Comparison of ENCODE assay signal across 17 cellular contexts in the genomic region with DNA sequence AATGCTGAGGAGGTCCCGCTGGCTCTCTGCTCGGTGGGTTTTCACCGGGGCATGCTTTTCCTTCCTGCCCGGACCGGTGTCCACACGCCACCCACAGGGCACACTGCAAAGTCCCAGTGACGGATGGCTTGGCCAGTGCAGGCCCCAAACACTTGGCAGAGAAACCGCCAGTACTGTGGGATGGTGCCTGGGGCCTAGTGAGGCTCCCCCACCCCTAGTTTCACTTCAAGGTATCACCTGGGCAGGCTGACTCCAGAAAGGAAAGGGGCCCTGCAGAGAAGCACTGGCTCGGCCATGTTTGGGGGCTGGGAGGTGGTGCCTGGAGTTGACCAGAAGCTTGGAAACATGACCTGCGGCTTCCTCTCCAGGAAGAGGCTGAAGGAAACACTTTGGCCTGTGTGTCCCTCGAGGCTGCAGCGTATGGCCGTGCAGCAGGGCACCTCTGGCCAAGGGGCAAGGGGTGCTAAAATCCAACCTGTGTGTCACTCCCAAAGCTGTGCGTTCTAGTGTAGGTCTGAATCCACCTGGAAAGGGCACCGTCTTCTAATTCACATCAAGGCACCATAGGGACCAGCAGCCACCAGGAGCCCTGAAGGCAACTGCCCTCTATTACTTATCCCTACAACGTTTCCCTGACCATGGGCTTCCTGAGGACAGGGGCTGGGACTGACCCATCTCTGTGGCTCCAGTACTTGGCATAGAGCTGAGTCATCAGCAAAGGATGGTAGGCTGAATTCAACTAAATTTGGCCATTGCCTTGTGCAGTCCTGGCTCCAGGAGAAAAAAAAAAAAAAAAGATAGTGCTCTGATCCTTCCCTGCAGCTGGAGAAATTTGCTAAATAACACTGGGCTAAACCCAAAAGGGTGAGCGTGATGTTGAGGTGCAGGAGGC. TPM values are rescaled to one million over a fixed set of nuclear protein-coding genes. Genes with fewer than 3 reads are reported as not detected.
DNase-seq lines count a peak whose midpoint lies in the region; ATAC-seq and TF ChIP-seq lines count a peak whose summit lies in the region.
"Had no signal": no experiment of that assay in that cellular context is flagged by ENCODE, and none has a peak within 500 bp of the region (broad histone marks: within the 10 kb centered on the region; RNA-seq: fewer than 3 reads in every experiment).

No MANE protein-coding gene starts in this region.

- H3K27me3 Mint-ChIP-seq in naive thymus-derived CD4-positive, alpha-beta T cell = peaks cover 0 to 2% (median 0%) of the 10 kb centered on the region in 5 donors

- no peak for TF ChIP-seq POLR2A in HCT116 (IDR thresholded peaks at IDR 0.05; ENCODE audit: borderline replicate concordance, extremely low read depth, insufficient read depth, insufficient read length)

- TSS peak; percentile 9 for BruUV-seq in HCT116 (replicated peaks; lab: Mats Ljungman, UMichigan)

- peaks cover 14% of the 10 kb centered on the region; the same call in 1 of the 2 replicates for H3K36me3 ChIP-seq in BE2C
- H3K36me3 ChIP-seq in HCT116 (ENCODE audit: control insufficient read depth in 1 of 2, insufficient read depth in 2 of 2, low read length in 2 of 2) = no peaks in the 10 kb centered on the region
- H3K36me3 ChIP-seq in naive thymus-derived CD4-positive, alpha-beta T cell (ENCODE audit: control insufficient read depth in 2 of 3, insufficient read depth in 3 of 3, low read length in 3 of 3) = peaks cover 0 to 19% (median 0%) of the 10 kb centered on the region in 3 experiments

- POLR2A ChIA-PET in HCT116 (lab: Charles Lee) = no interaction called here
- POLR2A ChIA-PET in naive thymus-derived CD4-positive, alpha-beta T cell (lab: Charles Lee) = interaction anchor here (1.1 to 4.6 kb wide), 3 partner anchors 11 to 137 kb away, joined by 3 to 104 read pairs (median 4); no protein-coding TSS in a partner anchor

- no peaks in the 10 kb centered on the region for H3K27me3 ChIP-seq in BE2C
- H3K27me3 ChIP-seq in HCT116 (ENCODE audit: insufficient read depth, low read length) = no peaks in the 10 kb centered on the region
- H3K27me3 ChIP-seq in naive thymus-derived CD4-positive, alpha-beta T cell (ENCODE audit: control insufficient read depth in 2 of 2, insufficient read depth in 2 of 2, low read length in 2 of 2) = no peaks in the 10 kb centered on the region

- no peak overlapping the region for H3K9ac ChIP-seq in HCT116 (ENCODE audit: low read length)

- H3K4me3 ChIP-seq in BE2C (ENCODE audit: low read depth, low read length) = no peak overlapping the region
- no peak overlapping the region for H3K4me3 ChIP-seq in HCT116 (replicated peaks in 1 of 2; ENCODE audit: low read depth in 1 of 2, low read length in 2 of 2)
- no peak overlapping the region for H3K4me3 ChIP-seq in naive thymus-derived CD4-positive, alpha-beta T cell (ENCODE audit: low read length)

- peaks cover 26 to 62% (median 52%) of the 10 kb centered on the region in 7 donors for H3K4me1 Mint-ChIP-seq in naive thymus-derived CD4-positive, alpha-beta T cell

- no peaks in the 10 kb centered on the region for H3K9me2 ChIP-seq in HCT116 (ENCODE audit: insufficient read depth)

- RAD21 ChIA-PET in HCT116 (lab: Charles Lee; ENCODE audit: low non-redundant PET in 1 of 2, low total read pairs in 2 of 2, uncharacterized antibody in 2 of 2, unreplicated experiment in 2 of 2) = no interaction called here

- CTCF ChIA-PET in HCT116 (lab: Charles Lee) = interaction anchor here (1.3 kb wide), 1 partner anchor 15 kb away, joined by 4 read pairs; no protein-coding TSS in a partner anchor
- CTCF ChIA-PET in naive thymus-derived CD4-positive, alpha-beta T cell (lab: Charles Lee) = interaction anchor here (1.2 to 5.3 kb wide), 4 partner anchors 8 to 120 kb away, joined by 3 to 45 read pairs (median 16); no protein-coding TSS in a partner anchor

- H4K20me1 ChIP-seq in HCT116 (ENCODE audit: insufficient read depth) = no peaks in the 10 kb centered on the region

- no peak for TF ChIP-seq CTCF in BE2C (IDR thresholded peaks at IDR 0.05; ENCODE audit: low read depth, low read length)
- no peak for TF ChIP-seq CTCF in HCT116 (IDR thresholded peaks at IDR 0.05 in 2 of 3, conservative IDR thresholded peaks at IDR 0.05 in 1 of 3; ENCODE audit: borderline replicate concordance in 1 of 3, insufficient read depth in 1 of 3, low read depth in 2 of 3, low read length in 2 of 3)

- H3K4me2 ChIP-seq in HCT116 (ENCODE audit: low read length) = no peak overlapping the region

- no peaks in the 10 kb centered on the region for H3K79me2 ChIP-seq in HCT116 (ENCODE audit: insufficient read depth, low read length)

- no peak overlapping the region for H2AFZ ChIP-seq in HCT116 (ENCODE audit: low read depth, low read length, poor library complexity, severe bottlenecking)

- H3K9me3 Mint-ChIP-seq in naive thymus-derived CD4-positive, alpha-beta T cell = peaks cover 0 to 5% (median 0%) of the 10 kb centered on the region in 11 donors

- DNase-seq in BE2C (peak; percentile 6), HCT116 (ENCODE audit: low read depth, low spot score) (no peak), dermis blood vessel endothelial cell (peak; percentile 21), Ammon's horn (ENCODE audit: low spot score) (no peak), epidermal melanocyte (ENCODE audit: insufficient read length, low spot score) (no peak), middle frontal gyrus (ENCODE audit: extremely low spot score, low spot score) (no peak)
- no peak for DNase-seq in naive thymus-derived CD4-positive, alpha-beta T cell
- DNase-seq: activated gamma-delta T cell, DMS79 treated with DMSO at 0.1 percent for 48 hours, hippocampal formation, NCI-H187 treated with DMSO at 0.1 percent for 48 hours, NCI-H524 treated with DMSO at 0.1 percent for 48 hours had no signal

- ATAC-seq in HCT116 (no peak), HG02798 (IDR thresholded peaks at IDR 0.05; ENCODE audit: poor library complexity, unreplicated experiment) (no peak)
- no peak for ATAC-seq in naive thymus-derived CD4-positive, alpha-beta T cell
- ATAC-seq: esophagus mucosa had no signal

- peak overlapping the region in 4 of 10 donors; percentile 19 to 55 (median 20) for H3K4me3 Mint-ChIP-seq in naive thymus-derived CD4-positive, alpha-beta T cell

- TF ChIP-seq RAD21 in HCT116 (IDR thresholded peaks at IDR 0.05; ENCODE audit: low read depth) = no peak

- H3K9me3 ChIP-seq in BE2C (no peaks in the 10 kb centered on the region), HCT116 (ENCODE audit: control insufficient read depth in 1 of 2, insufficient read depth in 1 of 2, low read depth in 1 of 2, low read length in 2 of 2) (no peaks in the 10 kb centered on the region)
- H3K9me3 ChIP-seq in naive thymus-derived CD4-positive, alpha-beta T cell (ENCODE audit: control insufficient read depth in 2 of 3, low read length in 3 of 3) = no peaks in the 10 kb centered on the region

- intact Hi-C loops in HCT116 (cut with micrococcal nuclease) = no loop called here
- intact Hi-C loops in naive thymus-derived CD4-positive, alpha-beta T cell (cut with micrococcal nuclease) = no loop called here

- peak overlapping the region in 7 of 9 donors; percentile 24 to 94 (median 84) for H3K27ac Mint-ChIP-seq in naive thymus-derived CD4-positive, alpha-beta T cell
- H3K27ac Mint-ChIP-seq: progenitor cell of endocrine pancreas had no signal

- no peaks in the 10 kb centered on the region for H3K4me1 ChIP-seq in BE2C
- no peaks in the 10 kb centered on the region for H3K4me1 ChIP-seq in HCT116 (ENCODE audit: control insufficient read depth in 1 of 2, insufficient read depth in 2 of 2, low read length in 2 of 2)
- H3K4me1 ChIP-seq in naive thymus-derived CD4-positive, alpha-beta T cell (ENCODE audit: control insufficient read depth in 2 of 2, insufficient read depth in 2 of 2, low read length in 2 of 2) = peaks cover 19 to 41% of the 10 kb centered on the region in 2 donors

- H3K27ac ChIP-seq in HCT116 (ENCODE audit: low read depth, low read length) = no peak overlapping the region
- H3K27ac ChIP-seq in naive thymus-derived CD4-positive, alpha-beta T cell (ENCODE audit: low read depth, low read length) = no peak overlapping the region

- H3K36me3 Mint-ChIP-seq in naive thymus-derived CD4-positive, alpha-beta T cell = peaks cover 0 to 20% (median 0%) of the 10 kb centered on the region in 5 donors

TF ChIP-seq in HCT116, 20 proteins besides CTCF, POLR2A, EP300 and RAD21:
- TF ChIP-seq REST (IDR thresholded peaks at IDR 0.05; ENCODE audit: low read depth) = no peak
- 0 out of 2 replicates have a peak, but pooled peaks have one; percentile 1 for TF ChIP-seq CEBPB (IDR thresholded peaks at IDR 0.05; ENCODE audit: low read depth)
- no peak for TF ChIP-seq EZH2 (IDR thresholded peaks at IDR 0.05)
TF ChIP-seq in HCT116: peak in this region for 1.

RNA-seq across cellular contexts. Expression of gene TPBGL, which starts 22.6 kb away (rescaled TPM):
- 47.4 TPM for polyA plus RNA-seq in BE2C (2012; ENCODE audit: insufficient read depth, insufficient read length, low read depth)
- total RNA-seq in HCT116 (2021; ENCODE audit: unreplicated experiment) = 0.12 TPM
- 0.16 and 0.25 TPM in 2 replicates for polyA plus RNA-seq in HCT116 (2012)
- 0.17 TPM in 1 of 2 replicates, not detected in the other for total RNA-seq in dermis blood vessel endothelial cell
- under 1 TPM; 0.15 to 0.58 (median 0.27) TPM for total RNA-seq in naive thymus-derived CD4-positive, alpha-beta T cell
- polyA plus RNA-seq in naive thymus-derived CD4-positive, alpha-beta T cell = under 1 TPM in 1 of 2 donors, not detected in 1; 0.40 TPM
- total RNA-seq: esophagus mucosa, progenitor cell of endocrine pancreas, RPMI7951, urinary bladder had no signal

Comparison
In these comparisons a context has a peak if more than half of its experiments do, and no peak if none do; other contexts are left out.
1. DNase-seq: peak in BE2C (single experiment) and dermis blood vessel endothelial cell (single experiment); none in HCT116 (single experiment), naive thymus-derived CD4-positive, alpha-beta T cell (0 of 9), Ammon's horn (single experiment), epidermal melanocyte (single experiment) and middle frontal gyrus (single experiment).